Comparison of ENCODE assay signal across 23 cellular contexts in the genomic region with DNA sequence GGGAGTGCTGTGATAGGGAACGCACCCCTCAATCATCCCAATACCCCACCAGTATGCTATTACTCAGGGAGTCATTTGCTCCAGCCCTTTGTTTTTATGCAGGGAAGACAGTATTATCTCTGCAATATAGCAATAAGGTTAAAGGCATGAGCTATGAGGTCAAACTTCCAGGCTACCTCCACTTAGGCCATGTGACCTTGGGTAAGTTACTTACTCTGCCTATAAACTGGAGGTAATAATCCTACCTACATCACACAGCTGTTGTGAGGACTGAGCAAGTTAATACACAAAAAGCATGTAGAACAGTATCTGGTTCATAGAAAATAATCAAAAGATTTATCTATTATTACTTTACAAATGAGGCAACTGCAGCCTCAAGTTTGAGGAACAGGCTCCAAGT. TPM values are rescaled to one million over a fixed set of nuclear protein-coding genes. Genes with fewer than 3 reads are reported as not detected.
A peak's percentile ranks its signal among the peaks of the same experiment; 100 is the strongest.
DNase-seq lines count a peak whose midpoint lies in the region; ATAC-seq and TF ChIP-seq lines count a peak whose summit lies in the region.
"Had no signal": no experiment of that assay in that cellular context is flagged by ENCODE, and none has a peak within 500 bp of the region (broad histone marks: within the 10 kb centered on the region; RNA-seq: fewer than 3 reads in every experiment).

No MANE protein-coding gene starts in this region.

- H3K4me3 ChIP-seq in mucosa of descending colon = no peak overlapping the region
- H3K4me3 ChIP-seq in tibial artery = no peak overlapping the region
- H3K4me3 ChIP-seq: BLaER1 had no signal

- ATAC-seq in mucosa of descending colon (peak; percentile 58), HG02852 (IDR thresholded peaks at IDR 0.05; ENCODE audit: unreplicated experiment) (no peak), HG02763 (IDR thresholded peaks at IDR 0.05; ENCODE audit: unreplicated experiment) (no peak)

- H3K27me3 ChIP-seq in tibial artery = no peaks in the 10 kb centered on the region
- H3K27me3 ChIP-seq: BLaER1 had no signal

- TF ChIP-seq CTCF in C4-2B (conservative IDR thresholded peaks at IDR 0.05) = no peak
- no peak for TF ChIP-seq CTCF in VCaP (conservative IDR thresholded peaks at IDR 0.05)
- no peak for TF ChIP-seq CTCF in mucosa of descending colon (IDR thresholded peaks at IDR 0.05)
- no peak for TF ChIP-seq CTCF in tibial artery (IDR thresholded peaks at IDR 0.05)

- no peaks in the 10 kb centered on the region for H3K9me3 ChIP-seq in mucosa of descending colon
- H3K9me3 ChIP-seq in tibial artery = no peaks in the 10 kb centered on the region
- H3K9me3 ChIP-seq: BLaER1, Caco-2 had no signal

- DNase-seq in mucosa of descending colon (no peak), tibial artery (no peak)
- no peak for DNase-seq in activated effector memory CD4-positive, alpha-beta T cell treated with anti-CD3 and anti-CD28 coated beads, Interleukin-2, amount 50 U/mL, for 16 hours
- DNase-seq: ACHN; Caco-2; CD4-positive, alpha-beta memory T cell; DMS 273 treated with DMSO at 0.1 percent for 48 hours; DMS79 treated with DMSO at 0.1 percent for 48 hours; IMR-90; NCI-H1105; NCI-H146; NCI-H2029 treated with DMSO at 0.1 percent for 48 hours; NCI-H226; NCI-H510A treated with DMSO at 0.1 percent for 48 hours; NCI-H748 treated with DMSO at 0.1 percent for 48 hours; NK-92 treated with Interleukin-12 subunit alpha and Interleukin-12 subunit beta, amount 100 ng/mL, for 24 hours; SIG-M5 had no signal

- H3K36me3 ChIP-seq in mucosa of descending colon (ENCODE audit: low read depth) (peaks cover 18% of the 10 kb centered on the region), tibial artery (peaks cover 82 to 96% (median 91%) of the 10 kb centered on the region in 3 donors)

- H3K4me1 ChIP-seq in mucosa of descending colon (ENCODE audit: low read depth) = peaks cover 29% of the 10 kb centered on the region
- H3K4me1 ChIP-seq in tibial artery = peaks cover 7 to 100% (median 83%) of the 10 kb centered on the region in 4 donors

- H3K27ac ChIP-seq in C4-2B = peak overlapping the region; percentile 94
- H3K27ac ChIP-seq in VCaP = peak overlapping the region; percentile 98
- H3K27ac ChIP-seq in tibial artery = peak overlapping the region; percentile 91 to 94
- H3K27ac ChIP-seq: BLaER1, KMS-11 had no signal

- intact Hi-C loops in mucosa of descending colon (cut with DNase I, micrococcal nuclease) (no loop called here), tibial artery (cut with DNase I; ENCODE audit: low total_unique reads) (no loop called here)

RNA-seq across cellular contexts. Expression of gene MEF2D, which starts 30.1 kb away (rescaled TPM):
- total RNA-seq in mucosa of descending colon = 100 to 1,000 TPM in 1 of 3 donors, 10 to 100 TPM in 2; 56.8 to 103 (median 61.9) TPM
